8 cellular contexts compared by ENCODE assay signal in the genomic region with DNA sequence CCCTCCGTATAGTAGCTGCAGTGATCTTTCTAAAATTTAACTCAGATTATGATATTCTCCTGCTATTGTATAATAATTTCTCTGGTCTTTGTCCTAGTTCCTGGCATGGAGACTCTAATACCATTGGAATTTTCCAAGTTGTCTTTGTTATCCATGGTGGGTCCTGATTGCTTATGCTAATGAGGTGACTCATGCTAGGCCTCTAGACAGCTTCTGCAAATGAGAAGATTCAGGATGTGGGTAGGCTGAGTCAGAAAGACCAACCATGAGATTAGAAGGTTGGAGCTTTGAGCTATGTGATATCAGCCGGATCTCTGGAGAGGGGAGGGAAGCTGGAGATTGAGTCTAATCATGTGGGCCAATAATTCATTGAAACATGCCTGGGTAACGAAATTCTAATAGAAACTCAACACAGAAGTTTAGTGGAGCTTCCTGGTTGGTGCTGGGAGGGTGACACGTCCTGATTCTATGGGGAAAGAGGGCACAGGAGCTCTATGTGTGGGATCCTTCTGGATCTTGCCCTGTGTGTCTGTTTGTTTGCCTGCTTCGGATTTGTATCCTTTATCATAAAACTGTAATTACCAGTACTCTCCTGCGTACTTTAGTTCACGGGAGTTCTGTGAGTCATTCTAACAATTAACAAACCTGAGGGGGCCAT.
DNase-seq lines count a peak whose midpoint lies in the region; ATAC-seq, FAIRE-seq and TF ChIP-seq lines count a peak whose summit lies in the region.

No MANE protein-coding gene starts in this region.

- H3K9me3 Mint-ChIP-seq in activated T-cell treated with anti-CD3 and anti-CD28 coated beads, Interleukin-2, amount 50 U/mL, for 72 hours: peaks cover 0 to 3% of the 10 kb centered on the region in 2 donors
- H3K9me3 Mint-ChIP-seq in glutamatergic neuron (ENCODE audit: unreplicated experiment): no peaks in the 10 kb centered on the region

- BruUV-seq in HepG2 (replicated peaks; lab: Mats Ljungman, UMichigan): no TSS peak

- H3K36me3 ChIP-seq in BJ (ENCODE audit: control insufficient read depth, insufficient read depth, low read length): no peaks in the 10 kb centered on the region
- no peaks in the 10 kb centered on the region for H3K36me3 ChIP-seq in HepG2 (replicated peaks in 1 of 2; ENCODE audit: control insufficient read depth in 1 of 2, insufficient read depth in 2 of 2, low read length in 2 of 2)
- no peaks in the 10 kb centered on the region for H3K36me3 ChIP-seq in MM.1S (replicated peaks; ENCODE audit: insufficient read depth, low read length)

- in situ Hi-C loops in KBM-7 (cut with MboI; ENCODE audit: low pct_unique_long_range_greater_than_20kb, low sequenced_read_pairs): no loop called here
- in situ Hi-C loops in HepG2 (cut with HindIII; ENCODE audit: extremely low pct_ligation_motif_present, low pct_unique_long_range_greater_than_20kb): no loop called here

- H3K4me3 Mint-ChIP-seq in activated T-cell treated with anti-CD3 and anti-CD28 coated beads, Interleukin-2, amount 50 U/mL, for 72 hours: peak overlapping the region in 1 of 2 donors; percentile 52
- H3K4me3 Mint-ChIP-seq in glutamatergic neuron (ENCODE audit: unreplicated experiment): no peak overlapping the region

- H3K9ac ChIP-seq in HepG2 (ENCODE audit: insufficient read depth, low read depth, low read length) (no peak overlapping the region), MM.1S (ENCODE audit: low read length) (no peak overlapping the region)

- peaks cover 41% of the 10 kb centered on the region for H3K27me3 Mint-ChIP-seq in activated T-cell treated with anti-CD3 and anti-CD28 coated beads, Interleukin-2, amount 50 U/mL, for 72 hours (ENCODE audit: low read depth)
- H3K27me3 Mint-ChIP-seq in glutamatergic neuron (ENCODE audit: unreplicated experiment): peaks cover 5% of the 10 kb centered on the region

- peak overlapping the region; percentile 45 for H3K27ac Mint-ChIP-seq in activated T-cell treated with anti-CD3 and anti-CD28 coated beads, Interleukin-2, amount 50 U/mL, for 72 hours
- no peak overlapping the region for H3K27ac Mint-ChIP-seq in glutamatergic neuron (ENCODE audit: unreplicated experiment)

- peaks cover 21% of the 10 kb centered on the region for H3K4me1 Mint-ChIP-seq in activated T-cell treated with anti-CD3 and anti-CD28 coated beads, Interleukin-2, amount 50 U/mL, for 72 hours (ENCODE audit: low read depth)
- H3K4me1 Mint-ChIP-seq in glutamatergic neuron (ENCODE audit: low read depth, unreplicated experiment): no peaks in the 10 kb centered on the region

- DNase-seq in BJ (ENCODE audit: low read depth): peak; percentile 85
- DNase-seq in KBM-7: peak; percentile 70
- peak; percentile 42 to 49 for DNase-seq in activated T-cell treated with anti-CD3 and anti-CD28 coated beads, Interleukin-2, amount 50 U/mL, for 72 hours
- DNase-seq in HepG2 (ENCODE audit: low spot score): peak; percentile 68
- DNase-seq in MM.1S: no peak
- DNase-seq in glutamatergic neuron: no peak

- no peak for TF ChIP-seq RAD21 in HepG2 (CRISPR knock-in tag; IDR thresholded peaks at IDR 0.05)

- CTCF ChIA-PET in BJ (lab: Yijun Ruan, JAX) (interaction anchor here (0.8 to 1.9 kb wide), 5 partner anchors 11 to 101 kb away, joined by 3 to 7 read pairs (median 4); no protein-coding TSS in a partner anchor), HepG2 (lab: Yijun Ruan, JAX; ENCODE audit: low intra/inter-chr PET ratio, low total read pairs) (no interaction called here)

- no peak overlapping the region for H2AFZ ChIP-seq in HepG2 (ENCODE audit: low read length)
- no peak overlapping the region for H2AFZ ChIP-seq in MM.1S (ENCODE audit: low read length)

- H3K27ac ChIP-seq in HepG2 (ENCODE audit: extremely low read length, insufficient read depth, low read length) (no peak overlapping the region), MM.1S (ENCODE audit: low read length) (no peak overlapping the region)

- no peak for TF ChIP-seq POLR2A in HepG2 (IDR thresholded peaks at IDR 0.05; ENCODE audit: insufficient read depth in 1 of 2, low read depth in 2 of 2, low read length in 2 of 2)

- peak; percentile 98 to 100 for ATAC-seq in activated T-cell treated with anti-CD3 and anti-CD28 coated beads, Interleukin-2, amount 50 U/mL, for 72 hours (replicated peaks in 1 of 2)
- ATAC-seq in HepG2: peak; percentile 50
- no peak for ATAC-seq in HG02678 (IDR thresholded peaks at IDR 0.05; ENCODE audit: unreplicated experiment)
- ATAC-seq in GM21423 (IDR thresholded peaks at IDR 0.05; ENCODE audit: unreplicated experiment): no peak

- no peaks in the 10 kb centered on the region for H3K27me3 ChIP-seq in BJ (ENCODE audit: control insufficient read depth, insufficient read depth, low read length)
- H3K27me3 ChIP-seq in HepG2 (ENCODE audit: control insufficient read depth in 1 of 2, insufficient read depth in 2 of 2, low read length in 2 of 2): no peaks in the 10 kb centered on the region; a peak in 2 of 5 replicates
- H3K27me3 ChIP-seq in MM.1S (replicated peaks; ENCODE audit: insufficient read depth, low read length): no peaks in the 10 kb centered on the region

- H3K9me2 ChIP-seq in MM.1S (replicated peaks; ENCODE audit: insufficient read depth, low read length): no peaks in the 10 kb centered on the region

- H4K20me1 ChIP-seq in HepG2 (ENCODE audit: insufficient read depth, low read length) (no peaks in the 10 kb centered on the region), MM.1S (ENCODE audit: insufficient read depth, low read length) (no peaks in the 10 kb centered on the region)

- H3F3A ChIP-seq in MM.1S (ENCODE audit: insufficient read depth, low read length): no peaks in the 10 kb centered on the region

- peaks cover 1% of the 10 kb centered on the region in 2 donors for H3K36me3 Mint-ChIP-seq in activated T-cell treated with anti-CD3 and anti-CD28 coated beads, Interleukin-2, amount 50 U/mL, for 72 hours (ENCODE audit: insufficient read depth in 2 of 2)
- no peaks in the 10 kb centered on the region for H3K36me3 Mint-ChIP-seq in glutamatergic neuron (ENCODE audit: unreplicated experiment)

- 18% methylated on average over 7 of the region's 7 CpGs for WGBS in HepG2 (ENCODE audit: low lambda C conversion rate)

- TF ChIP-seq EP300 in HepG2 (IDR thresholded peaks at IDR 0.05; ENCODE audit: low read depth in 2 of 2, low read length in 2 of 2): no peak; a peak in 1 of 4 replicates
- TF ChIP-seq EP300 in HepG2 (CRISPR knock-in tag; IDR thresholded peaks at IDR 0.05; ENCODE audit: borderline replicate concordance): no peak

- POLR2A ChIA-PET in BJ (lab: Charles Lee): interaction anchor here (0.6 kb wide), 1 partner anchor 28 kb away, joined by 4 read pairs; no protein-coding TSS in a partner anchor
- POLR2A ChIA-PET in HepG2 (lab: Yijun Ruan, JAX): no interaction called here

- H3K9me3 ChIP-seq in HepG2 (ENCODE audit: low read length) (no peaks in the 10 kb centered on the region), MM.1S (replicated peaks; ENCODE audit: insufficient read depth, low read length) (no peaks in the 10 kb centered on the region)

- no peak for FAIRE-seq in HepG2 (lab: Jason Lieb, UNC)

- intact Hi-C loops in HepG2 (cut with micrococcal nuclease; ENCODE audit: unreplicated experiment): no loop called here

- TF ChIP-seq CTCF in BJ (IDR thresholded peaks at IDR 0.05; ENCODE audit: insufficient read depth, low read depth, low read length) (no peak), HepG2 (CRISPR knock-in tag; IDR thresholded peaks at IDR 0.05) (no peak), MM.1S (IDR thresholded peaks at IDR 0.05; ENCODE audit: low read length) (no peak), glutamatergic neuron (IDR thresholded peaks at IDR 0.05; ENCODE audit: partially characterized antibody, unreplicated experiment) (no peak)

- H3K79me2 ChIP-seq in HepG2 (ENCODE audit: insufficient read depth, low read length): no peaks in the 10 kb centered on the region
- H3K79me2 ChIP-seq in MM.1S (ENCODE audit: low read length): no peaks in the 10 kb centered on the region

- H3K4me2 ChIP-seq in HepG2 (ENCODE audit: low read depth, low read length) (no peak overlapping the region), MM.1S (ENCODE audit: low read depth, low read length) (no peak overlapping the region)

- no peak overlapping the region for H3K4me3 ChIP-seq in BJ (ENCODE audit: low read depth, low read length)
- no peak overlapping the region for H3K4me3 ChIP-seq in HepG2 (replicated peaks in 1 of 3; ENCODE audit: insufficient read depth in 1 of 3, low read depth in 2 of 3, low read length in 3 of 3)
- H3K4me3 ChIP-seq in MM.1S (ENCODE audit: low read length): no peak overlapping the region

- peaks cover 8% of the 10 kb centered on the region; the same call in 1 of the 2 replicates for H3K4me1 ChIP-seq in HepG2 (ENCODE audit: insufficient read depth, low read length)
- no peaks in the 10 kb centered on the region for H3K4me1 ChIP-seq in MM.1S (ENCODE audit: low read length)

TF ChIP-seq in HepG2, 621 proteins besides CTCF, POLR2A, EP300 and RAD21:
- TF ChIP-seq NR2F1 (CRISPR knock-in tag; IDR thresholded peaks at IDR 0.05): no peak
- TF ChIP-seq FOSL2 (CRISPR knock-in tag; IDR thresholded peaks at IDR 0.05): peak; percentile 60

Comparison
In these comparisons a context has a peak if more than half of its experiments do, and no peak if none do; other contexts are left out.
1. DNase-seq: peak in BJ (single experiment), KBM-7 (single experiment), activated T-cell treated with anti-CD3 and anti-CD28 coated beads, Interleukin-2, amount 50 U/mL, for 72 hours (2 of 2) and HepG2 (single experiment); none in MM.1S (single experiment) and glutamatergic neuron (single experiment).
2. ATAC-seq: peak in activated T-cell treated with anti-CD3 and anti-CD28 coated beads, Interleukin-2, amount 50 U/mL, for 72 hours (2 of 2) and HepG2 (single experiment); none in HG02678 (single experiment) and GM21423 (single experiment).